Comparison of ENCODE assay signal across 1 cellular context in genomic region chr3:52742418-52743041, GRCh38.
TF ChIP-seq lines count a peak whose summit lies in the region.

No MANE protein-coding gene starts in this region.

TF ChIP-seq in HEK293, 187 proteins besides CTCF, POLR2A, EP300 and RAD21 (continued from another document):
- no peak for TF ChIP-seq PRDM6 (tag by site-specific recombination; IDR thresholded peaks at IDR 0.05)
